In genomic region chr13:29428310-29428991, GRCh38 we compare ENCODE assay signal across 8 cellular contexts.
DNase-seq lines count a peak whose midpoint lies in the region; ATAC-seq lines count a peak whose summit lies in the region.

No MANE protein-coding gene starts in this region.

- no peak overlapping the region for H3K23ac ChIP-seq in neuronal stem cell (ENCODE audit: low read depth, low read length, poor library complexity)

- ATAC-seq in esophagus mucosa = peak; percentile 69
- no peak for ATAC-seq in HG02885 (IDR thresholded peaks at IDR 0.05; ENCODE audit: poor library complexity, unreplicated experiment)
- ATAC-seq in HG02981 (IDR thresholded peaks at IDR 0.05; ENCODE audit: unreplicated experiment) = no peak

- peak overlapping the region; percentile 25 for H3K18ac ChIP-seq in neuronal stem cell (ENCODE audit: low read length)

- no peak overlapping the region for H2BK120ac ChIP-seq in neuronal stem cell (ENCODE audit: low read depth, low read length)

- H3K4me2 ChIP-seq in neuronal stem cell (ENCODE audit: insufficient read depth, low read length, poor library complexity, severe bottlenecking) = peak overlapping the region; percentile 84

- no peaks in the 10 kb centered on the region for H3K36me3 ChIP-seq in neuronal stem cell (replicated peaks in 1 of 2; ENCODE audit: control insufficient read depth in 2 of 2, insufficient read depth in 2 of 2, low read length in 2 of 2)

- no peak overlapping the region for H4K91ac ChIP-seq in neuronal stem cell (ENCODE audit: low read depth, low read length, poor library complexity)

- peaks cover 0 to 45% (median 0%) of the 10 kb centered on the region in 3 experiments for H3K27me3 ChIP-seq in neuronal stem cell (ENCODE audit: control insufficient read depth in 3 of 3, insufficient read depth in 3 of 3, low read depth in 1 of 3, low read length in 3 of 3)

- no peak overlapping the region for H2BK5ac ChIP-seq in neuronal stem cell (ENCODE audit: low read length)

- no peak overlapping the region for H2BK12ac ChIP-seq in neuronal stem cell (ENCODE audit: low read length)

- no peak overlapping the region for H3K27ac ChIP-seq in neuronal stem cell (replicated peaks; ENCODE audit: low read length)

- H2AFZ ChIP-seq in neuronal stem cell (ENCODE audit: low read length) = peak overlapping the region; percentile 84

- H3K79me1 ChIP-seq in neuronal stem cell (ENCODE audit: low read depth, low read length) = no peaks in the 10 kb centered on the region

- H3K4ac ChIP-seq in neuronal stem cell (ENCODE audit: low read length) = no peak overlapping the region

- H4K8ac ChIP-seq in neuronal stem cell (ENCODE audit: low read depth, low read length) = no peak overlapping the region

- H3K14ac ChIP-seq in neuronal stem cell (ENCODE audit: low read length) = no peak overlapping the region

- no peak overlapping the region for H2AK5ac ChIP-seq in neuronal stem cell (ENCODE audit: low read depth, low read length)

- WGBS in neuronal stem cell (ENCODE audit: extremely low coverage in 2 of 2, insufficient read length in 2 of 2, insufficient replicate concordance in 1 of 2), 2 donors = no CpG with 5 or more reads among the region's 31 CpGs

- peak overlapping the region; percentile 13 to 82 for H3K4me3 ChIP-seq in neuronal stem cell (ENCODE audit: low read length in 2 of 2)

- H2BK15ac ChIP-seq in neuronal stem cell (ENCODE audit: low read length) = no peak overlapping the region

- H3K4me1 ChIP-seq in neuronal stem cell (ENCODE audit: control insufficient read depth in 2 of 2, insufficient read depth in 1 of 2, low read depth in 1 of 2, low read length in 2 of 2) = peaks cover 0 to 2% of the 10 kb centered on the region in 2 donors

- peak overlapping the region; percentile 38 for H3K9ac ChIP-seq in neuronal stem cell (ENCODE audit: low read depth, low read length, poor library complexity)

- peak; percentile 27 for DNase-seq in DMS153 treated with DMSO at 0.1 percent for 48 hours (lab: John Stamatoyannopoulos, UW; ENCODE audit: unreplicated experiment)
- DNase-seq in NCI-H524 treated with DMSO at 0.1 percent for 48 hours (lab: John Stamatoyannopoulos, UW) = peak; percentile 7
- peak; percentile 31 for DNase-seq in neuronal stem cell (ENCODE audit: low spot score)
- no peak for DNase-seq in NOMO-1 treated with dmso at 0.1 percent for 144 hours (lab: John Stamatoyannopoulos, UW; ENCODE audit: unreplicated experiment)
- DNase-seq in activated effector memory CD4-positive, alpha-beta T cell treated with anti-CD3 and anti-CD28 coated beads, Interleukin-2, amount 50 U/mL, for 16 hours = no peak

- no peaks in the 10 kb centered on the region for H3K9me3 ChIP-seq in neuronal stem cell (replicated peaks in 1 of 2; ENCODE audit: control insufficient read depth in 2 of 2, insufficient read depth in 1 of 2, low read depth in 1 of 2, low read length in 2 of 2)

Comparison
In these comparisons a context has a peak if more than half of its experiments do, and no peak if none do; other contexts are left out.
1. DNase-seq: peak in DMS153 treated with DMSO at 0.1 percent for 48 hours (single experiment), NCI-H524 treated with DMSO at 0.1 percent for 48 hours (single experiment) and neuronal stem cell (single experiment); none in NOMO-1 treated with dmso at 0.1 percent for 144 hours (single experiment) and activated effector memory CD4-positive, alpha-beta T cell treated with anti-CD3 and anti-CD28 coated beads, Interleukin-2, amount 50 U/mL, for 16 hours (single experiment).